ENCODE assay signal across 23 cellular contexts in the genomic region with DNA sequence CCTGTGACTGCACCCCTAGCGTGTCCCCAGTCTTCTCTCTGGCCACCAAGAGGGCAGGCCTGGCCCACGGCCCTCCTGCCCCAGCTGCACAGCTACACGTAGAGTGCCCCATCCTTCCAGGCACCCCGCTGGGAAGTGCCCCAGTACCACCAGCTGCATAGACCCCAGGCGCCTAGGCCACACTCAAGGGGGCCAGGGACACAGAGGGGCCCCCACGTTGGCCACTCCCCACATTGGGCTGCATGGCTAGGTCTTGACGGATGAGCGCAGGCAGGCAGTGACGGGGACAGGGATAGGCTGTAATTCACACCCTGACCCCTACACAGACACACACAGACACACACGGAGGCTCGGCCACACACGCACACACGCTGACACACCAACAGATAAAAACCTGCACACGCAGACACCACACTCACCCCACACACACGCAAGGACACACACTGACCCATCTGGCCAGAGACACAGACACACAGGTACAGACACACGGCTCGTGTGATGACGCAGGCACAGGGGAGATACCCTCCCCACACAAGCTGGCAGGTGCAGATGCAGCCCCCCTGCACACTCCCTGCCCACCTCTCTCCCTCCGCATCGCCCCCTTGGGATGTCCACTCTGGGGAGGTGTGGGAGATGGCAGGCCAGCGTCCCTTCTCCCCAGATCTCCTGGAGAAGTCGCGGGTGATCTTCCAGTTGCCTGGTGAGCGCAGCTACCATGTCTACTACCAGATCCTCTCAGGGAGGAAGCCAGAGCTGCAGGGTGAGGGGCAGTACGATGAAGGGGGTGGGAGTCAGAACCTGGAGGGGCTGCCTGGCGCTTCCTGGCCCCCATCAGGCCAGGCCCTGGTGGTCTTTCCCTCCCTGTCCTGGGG. TPM values are rescaled to one million over a fixed set of nuclear protein-coding genes. Genes with fewer than 3 reads are reported as not detected.
DNase-seq lines count a peak whose midpoint lies in the region; ATAC-seq and TF ChIP-seq lines count a peak whose summit lies in the region.
"Had no signal": no experiment of that assay in that cellular context is flagged by ENCODE, and none has a peak within 500 bp of the region (broad histone marks: within the 10 kb centered on the region; RNA-seq: fewer than 3 reads in every experiment).

No MANE protein-coding gene starts in this region.

- no peaks in the 10 kb centered on the region for H3K9me3 Mint-ChIP-seq in neural progenitor cell
- H3K9me3 Mint-ChIP-seq: naive B cell had no signal

- H3K9ac ChIP-seq in neural progenitor cell = no peak overlapping the region
- H3K9ac ChIP-seq: parathyroid adenoma had no signal

- no peaks in the 10 kb centered on the region for H3K9me3 ChIP-seq in heart right ventricle
- H3K9me3 ChIP-seq in neural progenitor cell (ENCODE audit: low read depth) = no peaks in the 10 kb centered on the region
- H3K9me3 ChIP-seq: BE2C, upper lobe of right lung had no signal

- peaks cover 28% of the 10 kb centered on the region for H3K4me1 Mint-ChIP-seq in neural progenitor cell

- H3K4me1 ChIP-seq in heart right ventricle (peaks cover 15 to 96% (median 48%) of the 10 kb centered on the region in 9 donors), neural progenitor cell (peaks cover 26% of the 10 kb centered on the region)
- H3K4me1 ChIP-seq: parathyroid adenoma, upper lobe of right lung had no signal

- TF ChIP-seq CTCF in heart right ventricle (IDR thresholded peaks at IDR 0.05) (no peak), neural progenitor cell (IDR thresholded peaks at IDR 0.05) (no peak)

- no peak overlapping the region for H3K4me3 ChIP-seq in heart right ventricle
- no peak overlapping the region for H3K4me3 ChIP-seq in neural progenitor cell
- H3K4me3 ChIP-seq: skin epidermis, upper lobe of right lung had no signal

- H3K4me3 Mint-ChIP-seq in neural progenitor cell = peak overlapping the region; percentile 1

- H3K36me3 ChIP-seq in heart right ventricle (peaks cover 0 to 43% (median 7%) of the 10 kb centered on the region in 9 donors), neural progenitor cell (no peaks in the 10 kb centered on the region)
- H3K36me3 ChIP-seq: BE2C, upper lobe of right lung had no signal

- H3K27me3 Mint-ChIP-seq in neural progenitor cell (ENCODE audit: insufficient read depth, low read depth) = peaks cover 15% of the 10 kb centered on the region

- no peaks in the 10 kb centered on the region for H3K36me3 Mint-ChIP-seq in neural progenitor cell
- H3K36me3 Mint-ChIP-seq: naive B cell had no signal

- peak overlapping the region; percentile 94 for H3K27ac Mint-ChIP-seq in neural progenitor cell

- H3K79me2 ChIP-seq in neural progenitor cell (ENCODE audit: low read depth) = no peaks in the 10 kb centered on the region
- H3K79me2 ChIP-seq: parathyroid adenoma had no signal

- peak overlapping the region in 8 of 10 donors; percentile 16 to 98 (median 55) for H3K27ac ChIP-seq in heart right ventricle
- H3K27ac ChIP-seq in neural progenitor cell = no peak overlapping the region
- H3K27ac ChIP-seq: parathyroid adenoma, skin epidermis, upper lobe of right lung had no signal

- peaks cover 8% of the 10 kb centered on the region for H3F3A ChIP-seq in neural progenitor cell (ENCODE audit: low read depth)

- WGBS in heart right ventricle, 2 donors = 55 to 63% methylated on average over 26 of the region's 26 CpGs

- H4K20me1 ChIP-seq in neural progenitor cell (ENCODE audit: low read depth) = no peaks in the 10 kb centered on the region

- no peak overlapping the region for H2AFZ ChIP-seq in neural progenitor cell (replicated peaks)
- H2AFZ ChIP-seq: parathyroid adenoma had no signal

- no peak overlapping the region for H3K4me2 ChIP-seq in neural progenitor cell

- intact Hi-C loops in Right ventricle myocardium inferior (cut with DNase I) = no loop called here
- intact Hi-C loops in cardiac septum (cut with DNase I) = no loop called here
- intact Hi-C loops in heart right ventricle (cut with DNase I) = no loop called here

- peak; percentile 33 for DNase-seq in Right ventricle myocardium inferior (ENCODE audit: missing footprints)
- DNase-seq in cardiac septum (ENCODE audit: low spot score) = no peak
- DNase-seq in heart right ventricle = no peak
- DNase-seq in neural progenitor cell (ENCODE audit: low spot score) = no peak
- DNase-seq in HuH-7.5 (ENCODE audit: low spot score) = no peak
- DNase-seq in T-helper 2 cell = no peak
- DNase-seq in HPDE6-E6E7 (ENCODE audit: extremely low spot score) = no peak
- DNase-seq: 8988T; activated naive CD4-positive, alpha-beta T cell treated with anti-CD3 and anti-CD28 coated beads, Interleukin-2, amount 50 U/mL, for 16 hours; activated T-cell treated with anti-CD3 and anti-CD28 coated beads, Interleukin-2, amount 50 U/mL, for 48 hours; BE2C; H9; mammary epithelial cell; naive B cell; NCI-H1092 treated with DMSO at 0.1 percent for 48 hours; NCI-H510A; stimulated activated CD4-positive, alpha-beta T cell treated with anti-CD3 and anti-CD28 coated beads, Interleukin-2, amount 100 ng/mL, for 48 hours; upper lobe of right lung had no signal

- peaks cover 0 to 17% (median 0%) of the 10 kb centered on the region in 7 donors for H3K27me3 ChIP-seq in heart right ventricle
- H3K27me3 ChIP-seq in neural progenitor cell = peaks cover 19% of the 10 kb centered on the region
- H3K27me3 ChIP-seq: BE2C had no signal

- ATAC-seq in Right ventricle myocardium inferior (no peak), heart right ventricle (peak in 1 of 8 donors; percentile 0), GM18502 (IDR thresholded peaks at IDR 0.05; ENCODE audit: poor library complexity, unreplicated experiment) (no peak)
- ATAC-seq: activated CD4-positive, CD25-positive, alpha-beta regulatory T cell treated with anti-CD3 and anti-CD28 coated beads, Interleukin-2, amount 50 U/mL, for 24 hours; upper lobe of right lung had no signal

RNA-seq across cellular contexts. Expression of a gene that starts 30.0 kb away (rescaled TPM):
- 230 TPM for total RNA-seq in Right ventricle myocardium inferior
- total RNA-seq in cardiac septum = 238 TPM
- 100 to 1,000 TPM; 117 to 318 (median 182) TPM for total RNA-seq in heart right ventricle
- polyA plus RNA-seq in heart right ventricle = 100 to 1,000 TPM in 1 of 2 donors, 10 to 100 TPM in 1; 22.1 to 962 TPM
- 0.03 TPM in 1 of 2 replicates, not detected in the other for total RNA-seq in neural progenitor cell (ENCODE audit: low replicate concordance)
- total RNA-seq: Daoy had no signal

RNA-seq across cellular contexts. Expression of a gene that starts 30.1 kb away (rescaled TPM):
- total RNA-seq in Right ventricle myocardium inferior (17.6 TPM), cardiac septum (27.5 TPM), heart right ventricle (10 to 100 TPM; 20.0 to 33.2 (median 24.7) TPM), neural progenitor cell (ENCODE audit: low replicate concordance) (63.9 and 96.4 TPM in 2 replicates)
- 10 to 100 TPM; 30.6 to 60.4 TPM for polyA plus RNA-seq in heart right ventricle

Comparison
In these comparisons a context has a peak if more than half of its experiments do, and no peak if none do; other contexts are left out.
1. RNA of a gene that starts 30.0 kb away (total RNA-seq): 238 TPM in cardiac septum (single experiment), 230 TPM in Right ventricle myocardium inferior (single experiment) and 117 to 318 TPM in heart right ventricle; 0.03 TPM in neural progenitor cell; every median in the first group is over 100 times any median in the second.